In the genomic region with DNA sequence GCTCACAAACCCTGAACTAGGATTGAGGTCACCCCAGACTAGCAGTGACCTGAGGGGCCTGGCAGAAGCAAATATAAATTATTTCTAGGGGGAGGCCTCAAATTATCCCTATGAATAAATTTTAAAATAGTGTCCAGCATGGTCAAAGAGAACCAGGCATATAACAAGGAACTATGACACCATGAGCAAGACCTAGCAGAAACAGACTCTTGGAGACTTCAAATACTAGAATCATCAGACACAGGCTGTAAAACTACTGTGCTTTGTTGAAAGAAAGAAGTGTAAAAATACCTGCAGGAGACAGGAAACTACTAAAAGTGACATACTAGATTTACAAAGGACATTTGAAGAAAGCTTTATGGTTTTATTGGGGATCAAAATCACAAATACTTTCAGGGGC, we compare ENCODE assay signal across 32 cellular contexts.
"Had no signal": no experiment of that assay in that cellular context is flagged by ENCODE, and none has a peak within 500 bp of the region (broad histone marks: within the 10 kb centered on the region; RNA-seq: fewer than 3 reads in every experiment).

No MANE protein-coding gene starts in this region.

- H3K4me1 Mint-ChIP-seq: central memory CD8-positive, alpha-beta T cell had no signal

- H2AFZ ChIP-seq: hepatocyte, parathyroid adenoma had no signal

- H3K4me2 ChIP-seq: hepatocyte had no signal

- H3K36me3 ChIP-seq: breast epithelium, esophagus muscularis mucosa, sigmoid colon, upper lobe of left lung, vagina had no signal

- H3K9me3 ChIP-seq: breast epithelium, esophagus muscularis mucosa, psoas muscle, sigmoid colon, vagina had no signal

- H3K27ac ChIP-seq: breast epithelium, esophagus muscularis mucosa, foreskin keratinocyte, hepatocyte, parathyroid adenoma, psoas muscle, sigmoid colon, upper lobe of left lung, vagina, VCaP had no signal

- H3K4me3 ChIP-seq: breast epithelium, esophagus muscularis mucosa, hepatocyte, psoas muscle, sigmoid colon, upper lobe of left lung, vagina had no signal

- H3K9me3 Mint-ChIP-seq: stimulated activated naive CD8-positive, alpha-beta T cell treated with anti-CD3 and anti-CD28 coated beads, Interleukin-15, amount 100 ng/mL, for 72 hours had no signal

- H3K27me3 ChIP-seq: breast epithelium, esophagus muscularis mucosa, foreskin keratinocyte, hepatocyte, sigmoid colon, upper lobe of left lung, vagina had no signal

- ATAC-seq: foreskin keratinocyte; left colon; psoas muscle; stimulated activated memory B cell treated with anti-CD40 and anti-IgM and Interleukin-4, amounts not matched to agents 10 μg/mL and 1 μg/mL and 100 μg/mL, for 72 hours; stimulated activated naive CD8-positive, alpha-beta T cell treated with anti-CD3 and anti-CD28 coated beads, Interleukin-15, amount 100 ng/mL, for 72 hours had no signal

- H3K4me3 Mint-ChIP-seq: activated T-helper 1 cell treated with anti-CD3 and anti-CD28 coated beads, Interleukin-12 subunit alpha, Interleukin-12 subunit beta, Interleukin-2, Interleukin-4 antibody, amounts not matched to agents 30 ng/mL and 10 ng/mL and 1 ng/mL, durations not matched to agents 14 hours and 24 hours and 36 hours; central memory CD8-positive, alpha-beta T cell; dendritic cell treated with granulocyte-macrophage colony-stimulating factor and Interleukin-4, amounts not matched to agents 40 ng/mL and 50 ng/mL, for 4 days; stimulated activated memory B cell treated with anti-CD40 and anti-IgM and Interleukin-4, amounts not matched to agents 10 μg/mL and 1 μg/mL and 100 μg/mL, for 72 hours; stimulated activated naive CD8-positive, alpha-beta T cell treated with anti-CD3 and anti-CD28 coated beads, Interleukin-15, amount 100 ng/mL, for 72 hours; T-helper 1 cell treated with Interleukin-12 subunit alpha and Interleukin-12 subunit beta and Interleukin-4 antibody, amounts not matched to agents 30 μg/mL and 1 μg/mL, for 36 hours had no signal

- H3K27ac Mint-ChIP-seq: activated T-helper 1 cell treated with anti-CD3 and anti-CD28 coated beads, Interleukin-12 subunit alpha, Interleukin-12 subunit beta, Interleukin-2, Interleukin-4 antibody, amounts not matched to agents 30 ng/mL and 10 ng/mL and 1 ng/mL, durations not matched to agents 14 hours and 24 hours and 36 hours; dendritic cell treated with granulocyte-macrophage colony-stimulating factor and Interleukin-4, amounts not matched to agents 40 ng/mL and 50 ng/mL, for 4 days; stimulated activated memory B cell treated with anti-CD40 and anti-IgM and Interleukin-4, amounts not matched to agents 10 μg/mL and 1 μg/mL and 100 μg/mL, for 72 hours; stimulated activated naive CD8-positive, alpha-beta T cell treated with anti-CD3 and anti-CD28 coated beads, Interleukin-15, amount 100 ng/mL, for 72 hours; T-helper 1 cell treated with Interleukin-12 subunit alpha and Interleukin-12 subunit beta and Interleukin-4 antibody, amounts not matched to agents 30 μg/mL and 1 μg/mL, for 36 hours had no signal

- H3K4me1 ChIP-seq: breast epithelium, foreskin keratinocyte, parathyroid adenoma had no signal

- H3K9ac ChIP-seq: parathyroid adenoma had no signal

- DNase-seq: activated CD4-positive, alpha-beta T cell treated with anti-CD3 and anti-CD28 coated beads for 4 hours; activated CD4-positive, alpha-beta T cell treated with anti-CD3 and anti-CD28 coated beads, Interleukin-2, amount 50 U/mL, for 48 hours; activated CD8-positive, alpha-beta memory T cell treated with anti-CD3 and anti-CD28 coated beads for 24 hours; activated effector memory CD4-positive, alpha-beta T cell treated with anti-CD3 and anti-CD28 coated beads, Interleukin-2, amount 50 U/mL, for 16 hours; activated naive CD4-positive, alpha-beta T cell treated with anti-CD3 and anti-CD28 coated beads, Interleukin-2, amount 50 U/mL, for 16 hours; amniotic stem cell; foreskin keratinocyte; kidney; left colon; mammary epithelial cell; nucleus accumbens; psoas muscle; sigmoid colon; small intestine; stimulated activated CD4-positive, alpha-beta T cell treated with anti-CD3 and anti-CD28 coated beads, Interleukin-1b, Interleukin-23, amount 100 ng/mL, for 48 hours; stimulated activated CD4-positive, alpha-beta T cell treated with anti-CD3 and anti-CD28 coated beads, Interleukin-4, amount 100 ng/mL, for 4 hours; stimulated activated CD8-positive, alpha-beta memory T cell treated with anti-CD3 and anti-CD28 coated beads, Interleukin-4, amount 100 ng/mL, for 48 hours; stimulated activated naive CD8-positive, alpha-beta T cell treated with anti-CD3 and anti-CD28 coated beads, Interleukin-15, amount 100 ng/mL, for 72 hours; substantia nigra; T-helper 9 cell; upper lobe of left lung had no signal
